ENCODE assay signal across 10 cellular contexts in genomic region chr7:152335900-152336571, GRCh38.
DNase-seq lines count a peak whose midpoint lies in the region; ATAC-seq and TF ChIP-seq lines count a peak whose summit lies in the region.
"Had no signal": no experiment of that assay in that cellular context is flagged by ENCODE, and none has a peak within 500 bp of the region (broad histone marks: within the 10 kb centered on the region; RNA-seq: fewer than 3 reads in every experiment).

No MANE protein-coding gene starts in this region.

- H3K27me3 Mint-ChIP-seq in T-helper 1 cell treated with Interleukin-12 subunit alpha and Interleukin-12 subunit beta and Interleukin-4 antibody, amounts not matched to agents 30 μg/mL and 1 μg/mL, for 36 hours (ENCODE audit: low read depth): no peaks in the 10 kb centered on the region

- peaks cover under 1 to 61% (median 40%) of the 10 kb centered on the region in 12 donors for H3K4me1 ChIP-seq in heart left ventricle
- no peaks in the 10 kb centered on the region for H3K4me1 ChIP-seq in urinary bladder (ENCODE audit: insufficient read depth)
- H3K4me1 ChIP-seq: parathyroid adenoma had no signal

- intact Hi-C loops in heart left ventricle (cut with DNase I) (loop anchor here in 4 of 10 donors (5.0 to 10.0 kb wide), 4 partner anchors 101 to 371 kb away; partner anchors contain the start of gene KMT2C (in 1 of the 4)), Right ventricle myocardium superior (cut with DNase I) (no loop called here)

- H3K27ac Mint-ChIP-seq in T-helper 1 cell treated with Interleukin-12 subunit alpha and Interleukin-12 subunit beta and Interleukin-4 antibody, amounts not matched to agents 30 μg/mL and 1 μg/mL, for 36 hours: peak overlapping the region; percentile 86

- 45 to 63% (median 54%) methylated on average over 2 of the region's 2 CpGs for WGBS in heart left ventricle, 4 donors
- WGBS in urinary bladder: 62% methylated on average over 2 of the region's 2 CpGs

- H3K4me3 Mint-ChIP-seq in T-helper 1 cell treated with Interleukin-12 subunit alpha and Interleukin-12 subunit beta and Interleukin-4 antibody, amounts not matched to agents 30 μg/mL and 1 μg/mL, for 36 hours: peak overlapping the region; percentile 71

- ATAC-seq in heart left ventricle: peak in 2 of 4 donors; percentile 28 to 62
- ATAC-seq in Right ventricle myocardium superior (ENCODE audit: poor library complexity): no peak

- no peaks in the 10 kb centered on the region for H3K9me3 Mint-ChIP-seq in T-helper 1 cell treated with Interleukin-12 subunit alpha and Interleukin-12 subunit beta and Interleukin-4 antibody, amounts not matched to agents 30 μg/mL and 1 μg/mL, for 36 hours

- no peaks in the 10 kb centered on the region for H3K36me3 ChIP-seq in heart left ventricle
- no peaks in the 10 kb centered on the region for H3K36me3 ChIP-seq in urinary bladder (ENCODE audit: insufficient read depth)

- H3K27ac ChIP-seq in heart left ventricle (peak overlapping the region in 7 of 12 donors; percentile 3 to 61 (median 24)), layer of hippocampus (ENCODE audit: low read depth, low read length) (peak overlapping the region; percentile 1), urinary bladder (ENCODE audit: low read depth) (peak overlapping the region; percentile 50)
- H3K27ac ChIP-seq: parathyroid adenoma had no signal

- DNase-seq in heart left ventricle (no peak), Right ventricle myocardium superior (no peak), HT-29 (ENCODE audit: low spot score) (no peak), NCI-H345 treated with DMSO at 0.1 percent for 48 hours (lab: John Stamatoyannopoulos, UW; ENCODE audit: unreplicated experiment) (no peak)
- no peak for DNase-seq in activated CD4-positive, alpha-beta T cell treated with anti-CD3 and anti-CD28 coated beads for 1 hour
- DNase-seq: cerebellar nuclear complex had no signal

- peak overlapping the region in 8 of 12 donors; percentile 27 to 45 (median 33) for H3K4me3 ChIP-seq in heart left ventricle
- peak overlapping the region; percentile 18 for H3K4me3 ChIP-seq in urinary bladder (ENCODE audit: low read depth, low read length)

- peaks cover 4% of the 10 kb centered on the region for H3K36me3 Mint-ChIP-seq in T-helper 1 cell treated with Interleukin-12 subunit alpha and Interleukin-12 subunit beta and Interleukin-4 antibody, amounts not matched to agents 30 μg/mL and 1 μg/mL, for 36 hours (ENCODE audit: low read depth)

- TF ChIP-seq CTCF in heart left ventricle (IDR thresholded peaks at IDR 0.05): no peak

- no peak for TF ChIP-seq POLR2A in heart left ventricle (IDR thresholded peaks at IDR 0.05)

- no peaks in the 10 kb centered on the region for H3K9me3 ChIP-seq in heart left ventricle

- no peaks in the 10 kb centered on the region for H3K27me3 ChIP-seq in heart left ventricle
- H3K27me3 ChIP-seq in layer of hippocampus (ENCODE audit: control insufficient read depth, insufficient read depth, low read length): no peaks in the 10 kb centered on the region

- peaks cover 30% of the 10 kb centered on the region for H3K4me1 Mint-ChIP-seq in T-helper 1 cell treated with Interleukin-12 subunit alpha and Interleukin-12 subunit beta and Interleukin-4 antibody, amounts not matched to agents 30 μg/mL and 1 μg/mL, for 36 hours (ENCODE audit: low read depth)
